ENCODE assay signal across 20 cellular contexts in the genomic region with DNA sequence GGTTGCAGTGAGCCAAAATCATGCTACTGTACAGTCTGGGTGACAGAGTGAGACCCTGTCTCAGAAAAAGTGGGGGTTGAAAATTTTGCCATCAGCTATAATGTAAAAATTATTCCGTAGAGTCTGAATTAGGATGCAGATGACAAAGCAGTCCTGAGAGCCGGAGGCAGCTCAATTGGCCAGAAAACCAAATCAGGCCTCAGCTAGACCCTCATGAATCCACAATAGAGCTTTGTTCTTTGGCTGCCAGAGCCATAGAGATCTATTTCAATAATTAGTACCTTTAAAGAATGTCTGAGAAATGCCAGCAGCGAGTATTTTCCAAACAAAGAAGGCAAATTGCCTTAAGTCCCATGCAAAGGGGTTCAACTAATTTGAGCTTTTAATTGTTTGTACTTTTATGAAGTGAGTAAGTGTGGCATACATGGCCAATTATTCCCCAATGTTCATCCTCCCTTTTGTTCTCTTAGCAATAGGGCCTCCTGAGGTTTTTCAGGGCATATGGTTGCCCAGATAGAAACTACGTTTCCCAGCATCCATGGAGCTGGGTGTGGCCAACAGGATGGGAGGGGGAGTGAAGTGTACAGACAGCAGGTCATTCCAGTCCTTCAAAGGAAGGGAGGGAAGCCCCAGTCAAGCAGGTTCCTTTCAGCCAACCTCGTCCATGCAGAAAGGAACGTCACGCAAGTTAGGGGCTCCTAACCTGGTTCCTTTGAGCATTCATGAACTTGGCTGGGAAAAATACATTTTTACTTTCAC.
DNase-seq lines count a peak whose midpoint lies in the region; ATAC-seq and TF ChIP-seq lines count a peak whose summit lies in the region.
"Had no signal": no experiment of that assay in that cellular context is flagged by ENCODE, and none has a peak within 500 bp of the region (broad histone marks: within the 10 kb centered on the region; RNA-seq: fewer than 3 reads in every experiment).

No MANE protein-coding gene starts in this region.

- no peak overlapping the region for H3K9ac ChIP-seq in HCT116 (ENCODE audit: low read length)

- H3K9me2 ChIP-seq in HCT116 (ENCODE audit: insufficient read depth): no peaks in the 10 kb centered on the region; the same call in 1 of the 2 replicates

- H3K27me3 Mint-ChIP-seq in natural killer cell (ENCODE audit: low read depth in 2 of 2): no peaks in the 10 kb centered on the region
- H3K27me3 Mint-ChIP-seq: naive B cell had no signal

- RAD21 ChIA-PET in HCT116 (lab: Charles Lee; ENCODE audit: low non-redundant PET in 1 of 2, low total read pairs in 2 of 2, uncharacterized antibody in 2 of 2, unreplicated experiment in 2 of 2): no interaction called here

- H3K79me2 ChIP-seq in HCT116 (ENCODE audit: insufficient read depth, low read length): no peaks in the 10 kb centered on the region

- H3K9me3 Mint-ChIP-seq in natural killer cell: no peaks in the 10 kb centered on the region
- H3K9me3 Mint-ChIP-seq: effector memory CD8-positive, alpha-beta T cell; naive B cell had no signal

- DNase-seq in HCT116 (ENCODE audit: low read depth, low spot score) (no peak), NCI-H526 treated with DMSO at 0.1 percent for 48 hours (lab: John Stamatoyannopoulos, UW) (peak; percentile 37), globus pallidus (ENCODE audit: low spot score) (peak; percentile 62), prostate gland (ENCODE audit: low spot score) (peak; percentile 42), natural killer cell (no peak), mesenteric fat pad (ENCODE audit: low spot score) (no peak), DMS153 treated with DMSO at 0.1 percent for 48 hours (lab: John Stamatoyannopoulos, UW; ENCODE audit: unreplicated experiment) (no peak)
- DNase-seq: activated effector memory CD4-positive, alpha-beta T cell treated with anti-CD3 and anti-CD28 coated beads, Interleukin-2, amount 50 U/mL, for 16 hours; AML-193; Calu3; cerebellar nuclear complex; effector memory CD8-positive, alpha-beta T cell; GDM1; Kasumi-1; naive B cell; NCI-H446; stimulated activated CD4-positive, alpha-beta T cell treated with anti-CD3 and anti-CD28 coated beads, Interleukin-4, amount 100 ng/mL, for 4 hours; stimulated activated CD8-positive, alpha-beta memory T cell treated with anti-CD3 and anti-CD28 coated beads, Interleukin-4, amount 100 ng/mL, for 48 hours had no signal

- POLR2A ChIA-PET in HCT116 (lab: Charles Lee): no interaction called here

- H3K4me2 ChIP-seq in HCT116 (ENCODE audit: low read length): no peak overlapping the region
- H3K4me2 ChIP-seq: smooth muscle cell had no signal

- peaks cover 5% of the 10 kb centered on the region; the same call in 1 of the 2 replicates for H3K27me3 ChIP-seq in HCT116 (ENCODE audit: insufficient read depth, low read length)
- H3K27me3 ChIP-seq in prostate gland (replicated peaks; ENCODE audit: insufficient read depth): no peaks in the 10 kb centered on the region
- H3K27me3 ChIP-seq: SJSA1 had no signal

- CTCF ChIA-PET in HCT116 (lab: Charles Lee): no interaction called here

- BruUV-seq in HCT116 (replicated peaks; lab: Mats Ljungman, UMichigan): no TSS peak

- no peak overlapping the region for H3K27ac Mint-ChIP-seq in natural killer cell
- H3K27ac Mint-ChIP-seq: effector memory CD8-positive, alpha-beta T cell had no signal

- H3K36me3 Mint-ChIP-seq in natural killer cell: no peaks in the 10 kb centered on the region
- H3K36me3 Mint-ChIP-seq: naive B cell had no signal

- H3K4me3 ChIP-seq in HCT116 (replicated peaks in 1 of 2; ENCODE audit: low read depth in 1 of 2, low read length in 2 of 2) (no peak overlapping the region), prostate gland (no peak overlapping the region)
- H3K4me3 ChIP-seq: SJSA1, smooth muscle cell had no signal

- peak; percentile 53; the same call in 1 of the 2 replicates for ATAC-seq in HCT116
- ATAC-seq in natural killer cell: no peak
- ATAC-seq: effector memory CD8-positive, alpha-beta T cell had no signal

- no peak for TF ChIP-seq RAD21 in HCT116 (IDR thresholded peaks at IDR 0.05; ENCODE audit: low read depth)

- H3K4me1 ChIP-seq in HCT116 (ENCODE audit: control insufficient read depth in 1 of 2, insufficient read depth in 2 of 2, low read length in 2 of 2) (no peaks in the 10 kb centered on the region), prostate gland (replicated peaks) (no peaks in the 10 kb centered on the region)
- H3K4me1 ChIP-seq: SJSA1 had no signal

- no peak for TF ChIP-seq CTCF in HCT116 (IDR thresholded peaks at IDR 0.05 in 2 of 3, conservative IDR thresholded peaks at IDR 0.05 in 1 of 3; ENCODE audit: borderline replicate concordance in 1 of 3, insufficient read depth in 1 of 3, low read depth in 2 of 3, low read length in 2 of 3)
- no peak for TF ChIP-seq CTCF in prostate gland (IDR thresholded peaks at IDR 0.05)
- no peak for TF ChIP-seq CTCF in natural killer cell (IDR thresholded peaks at IDR 0.05)

- intact Hi-C loops in HCT116 (cut with micrococcal nuclease) (no loop called here), prostate gland (cut with DNase I) (loop anchor here (5.0 kb wide), 1 partner anchor 191 kb away; no protein-coding TSS in a partner anchor), natural killer cell (cut with micrococcal nuclease) (no loop called here)

- no peak overlapping the region for H3K4me3 Mint-ChIP-seq in natural killer cell
- H3K4me3 Mint-ChIP-seq: effector memory CD8-positive, alpha-beta T cell; naive B cell had no signal

- H3K36me3 ChIP-seq in HCT116 (ENCODE audit: control insufficient read depth in 1 of 2, insufficient read depth in 2 of 2, low read length in 2 of 2): no peaks in the 10 kb centered on the region
- no peaks in the 10 kb centered on the region for H3K36me3 ChIP-seq in prostate gland
- H3K36me3 ChIP-seq: SJSA1 had no signal

- H4K20me1 ChIP-seq in HCT116 (ENCODE audit: insufficient read depth): no peaks in the 10 kb centered on the region

- H3K9me3 ChIP-seq in HCT116 (ENCODE audit: control insufficient read depth in 1 of 2, insufficient read depth in 1 of 2, low read depth in 1 of 2, low read length in 2 of 2) (no peaks in the 10 kb centered on the region), prostate gland (no peaks in the 10 kb centered on the region)
- H3K9me3 ChIP-seq: SJSA1 had no signal

- no peak overlapping the region for H2AFZ ChIP-seq in HCT116 (ENCODE audit: low read depth, low read length, poor library complexity, severe bottlenecking)

- WGBS in prostate gland: 46% methylated on average over 7 of the region's 7 CpGs

- TF ChIP-seq POLR2A in HCT116 (IDR thresholded peaks at IDR 0.05; ENCODE audit: borderline replicate concordance, extremely low read depth, insufficient read depth, insufficient read length) (no peak), prostate gland (IDR thresholded peaks at IDR 0.05) (no peak)

- H3K27ac ChIP-seq in HCT116 (ENCODE audit: low read depth, low read length) (no peak overlapping the region), prostate gland (no peak overlapping the region)
- H3K27ac ChIP-seq: SJSA1 had no signal

- H3K4me1 Mint-ChIP-seq in natural killer cell: no peaks in the 10 kb centered on the region
- H3K4me1 Mint-ChIP-seq: naive B cell had no signal

TF ChIP-seq in HCT116, 20 proteins besides CTCF, POLR2A, EP300 and RAD21 (continues in another document):
- no peak for TF ChIP-seq TCF7L2 (IDR thresholded peaks at IDR 0.05; ENCODE audit: borderline replicate concordance, extremely low read depth, insufficient read depth, insufficient read length)
- no peak for TF ChIP-seq EZH2phosphoT487 (IDR thresholded peaks at IDR 0.05; ENCODE audit: borderline replicate concordance)
- TF ChIP-seq EZH2 (IDR thresholded peaks at IDR 0.05): no peak
- TF ChIP-seq POLR2AphosphoS5 (IDR thresholded peaks at IDR 0.05; ENCODE audit: low read depth, low read length): no peak
- no peak for TF ChIP-seq CEBPB (IDR thresholded peaks at IDR 0.05; ENCODE audit: low read depth)
- no peak for TF ChIP-seq EGR1 (IDR thresholded peaks at IDR 0.05; ENCODE audit: low read depth)
- TF ChIP-seq, protein P1, sequence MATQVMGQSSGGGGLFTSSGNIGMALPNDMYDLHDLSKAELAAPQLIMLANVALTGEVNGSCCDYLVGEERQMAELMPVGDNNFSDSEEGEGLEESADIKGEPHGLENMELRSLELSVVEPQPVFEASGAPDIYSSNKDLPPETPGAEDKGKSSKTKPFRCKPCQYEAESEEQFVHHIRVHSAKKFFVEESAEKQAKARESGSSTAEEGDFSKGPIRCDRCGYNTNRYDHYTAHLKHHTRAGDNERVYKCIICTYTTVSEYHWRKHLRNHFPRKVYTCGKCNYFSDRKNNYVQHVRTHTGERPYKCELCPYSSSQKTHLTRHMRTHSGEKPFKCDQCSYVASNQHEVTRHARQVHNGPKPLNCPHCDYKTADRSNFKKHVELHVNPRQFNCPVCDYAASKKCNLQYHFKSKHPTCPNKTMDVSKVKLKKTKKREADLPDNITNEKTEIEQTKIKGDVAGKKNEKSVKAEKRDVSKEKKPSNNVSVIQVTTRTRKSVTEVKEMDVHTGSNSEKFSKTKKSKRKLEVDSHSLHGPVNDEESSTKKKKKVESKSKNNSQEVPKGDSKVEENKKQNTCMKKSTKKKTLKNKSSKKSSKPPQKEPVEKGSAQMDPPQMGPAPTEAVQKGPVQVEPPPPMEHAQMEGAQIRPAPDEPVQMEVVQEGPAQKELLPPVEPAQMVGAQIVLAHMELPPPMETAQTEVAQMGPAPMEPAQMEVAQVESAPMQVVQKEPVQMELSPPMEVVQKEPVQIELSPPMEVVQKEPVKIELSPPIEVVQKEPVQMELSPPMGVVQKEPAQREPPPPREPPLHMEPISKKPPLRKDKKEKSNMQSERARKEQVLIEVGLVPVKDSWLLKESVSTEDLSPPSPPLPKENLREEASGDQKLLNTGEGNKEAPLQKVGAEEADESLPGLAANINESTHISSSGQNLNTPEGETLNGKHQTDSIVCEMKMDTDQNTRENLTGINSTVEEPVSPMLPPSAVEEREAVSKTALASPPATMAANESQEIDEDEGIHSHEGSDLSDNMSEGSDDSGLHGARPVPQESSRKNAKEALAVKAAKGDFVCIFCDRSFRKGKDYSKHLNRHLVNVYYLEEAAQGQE (IDR thresholded peaks at IDR 0.05; ENCODE audit: low read depth): no peak
- no peak for TF ChIP-seq ELF1 (IDR thresholded peaks at IDR 0.05; ENCODE audit: borderline replicate concordance, low read depth)
- no peak for TF ChIP-seq SRF (IDR thresholded peaks at IDR 0.05; ENCODE audit: low read depth)
- TF ChIP-seq, protein P2, sequence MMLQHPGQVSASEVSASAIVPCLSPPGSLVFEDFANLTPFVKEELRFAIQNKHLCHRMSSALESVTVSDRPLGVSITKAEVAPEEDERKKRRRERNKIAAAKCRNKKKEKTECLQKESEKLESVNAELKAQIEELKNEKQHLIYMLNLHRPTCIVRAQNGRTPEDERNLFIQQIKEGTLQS (IDR thresholded peaks at IDR 0.05): no peak
- TF ChIP-seq CBX3 (IDR thresholded peaks at IDR 0.05; ENCODE audit: low read depth): no peak
- TF ChIP-seq, protein P3, sequence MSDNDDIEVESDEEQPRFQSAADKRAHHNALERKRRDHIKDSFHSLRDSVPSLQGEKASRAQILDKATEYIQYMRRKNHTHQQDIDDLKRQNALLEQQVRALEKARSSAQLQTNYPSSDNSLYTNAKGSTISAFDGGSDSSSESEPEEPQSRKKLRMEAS (IDR thresholded peaks at IDR 0.05): no peak

Comparison
In these comparisons a context has a peak if more than half of its experiments do, and no peak if none do; other contexts are left out.
1. DNase-seq: peak in NCI-H526 treated with DMSO at 0.1 percent for 48 hours (single experiment), globus pallidus (single experiment) and prostate gland (single experiment); none in HCT116 (single experiment), natural killer cell (single experiment), mesenteric fat pad (single experiment) and DMS153 treated with DMSO at 0.1 percent for 48 hours (single experiment).